Comparison of ENCODE assay signal across 35 cellular contexts in the genomic region with DNA sequence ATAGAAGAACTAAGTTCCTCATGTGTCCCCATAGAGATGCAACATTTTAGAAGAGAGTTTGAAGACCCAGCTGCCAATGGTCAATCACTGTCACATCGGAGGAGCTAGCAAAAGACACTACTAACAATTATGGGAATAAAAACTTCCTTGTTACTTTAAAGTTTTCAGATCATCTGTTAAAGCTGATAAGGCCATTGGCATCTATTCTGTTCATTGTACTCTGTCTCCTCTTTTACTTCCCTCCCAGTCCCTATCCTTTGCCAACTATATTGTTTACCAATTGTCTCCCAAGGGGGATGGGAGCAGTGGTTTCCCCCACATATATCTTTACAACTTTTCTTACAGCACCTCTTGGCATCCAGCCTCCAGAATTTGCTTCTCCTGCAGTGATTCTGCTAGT.
"Had no signal": no experiment of that assay in that cellular context is flagged by ENCODE, and none has a peak within 500 bp of the region (broad histone marks: within the 10 kb centered on the region; RNA-seq: fewer than 3 reads in every experiment).

No MANE protein-coding gene starts in this region.

- H3K4me2 ChIP-seq: KMS-11 had no signal

- H3K27ac ChIP-seq: KMS-11 had no signal

- DNase-seq: Karpas-422, Kasumi-1, KBM-7, KG1, MG63, MM.1S, MV-4-11, NCI-H1048, NCI-H1092, NCI-H1092 treated with DMSO at 0.1 percent for 48 hours, NCI-H1105, NCI-H1105 treated with DMSO at 0.1 percent for 48 hours, NCI-H1417, NCI-H1417 treated with DMSO at 0.1 percent for 48 hours, NCI-H1436, NCI-H1436 treated with DMSO at 0.1 percent for 48 hours, NCI-H146, NCI-H1694, NCI-H1694 treated with DMSO at 0.1 percent for 48 hours, NCI-H187, NCI-H187 treated with DMSO at 0.1 percent for 48 hours, NCI-H1930, NCI-H2029, NCI-H2029 treated with DMSO at 0.1 percent for 48 hours, NCI-H2081, NCI-H2081 treated with DMSO at 0.1 percent for 48 hours, NCI-H2107, NCI-H2171, NCI-H2171 treated with DMSO at 0.1 percent for 48 hours, NCI-H2227 treated with DMSO at 0.1 percent for 48 hours, NCI-H226, NCI-H345, NCI-H446, NCI-H446 treated with DMSO at 0.1 percent for 48 hours had no signal

- H3K9me3 ChIP-seq: MG63 had no signal

- H3K36me3 ChIP-seq: MG63 had no signal

- H3K27me3 ChIP-seq: MG63 had no signal

- H3K9ac ChIP-seq: KMS-11 had no signal

- H3K4me3 ChIP-seq: MG63 had no signal
